1 cellular context compared by ENCODE assay signal in genomic region chr5:5141011-5141599, GRCh38.
TF ChIP-seq lines count a peak whose summit lies in the region.

No MANE protein-coding gene starts in this region.

TF ChIP-seq in SK-N-SH treated with all-trans-retinoic acid at 6 μM for 48 hours, 23 proteins besides CTCF, POLR2A, EP300 and RAD21 (continued from another document):
- TF ChIP-seq ZC3H10 (CRISPR knock-in tag; IDR thresholded peaks at IDR 0.05): no peak
- no peak for TF ChIP-seq CSDC2 (CRISPR knock-in tag; IDR thresholded peaks at IDR 0.05)
- no peak for TF ChIP-seq PATZ1 (CRISPR knock-in tag; IDR thresholded peaks at IDR 0.05; ENCODE audit: borderline replicate concordance)
- no peak for TF ChIP-seq ARNTL (CRISPR knock-in tag; IDR thresholded peaks at IDR 0.05; ENCODE audit: borderline replicate concordance, low read depth)
- TF ChIP-seq TSHZ2 (CRISPR knock-in tag; IDR thresholded peaks at IDR 0.05): no peak
- TF ChIP-seq CSRNP3 (CRISPR knock-in tag; IDR thresholded peaks at IDR 0.05): no peak
- no peak for TF ChIP-seq TCF4 (CRISPR knock-in tag; IDR thresholded peaks at IDR 0.05; ENCODE audit: borderline replicate concordance)
